8 cellular contexts compared by ENCODE assay signal in genomic region chr17:19363114-19363438, GRCh38.
DNase-seq lines count a peak whose midpoint lies in the region; ATAC-seq and TF ChIP-seq lines count a peak whose summit lies in the region.

No MANE protein-coding gene starts in this region.

- peak overlapping the region; percentile 85 for H3K4me3 ChIP-seq in ACC112 (ENCODE audit: low read depth, low read length)
- H3K4me3 ChIP-seq in KMS-11 (IDR thresholded peaks at IDR 0.05; ENCODE audit: insufficient read depth, low read depth, low read length) = no peak overlapping the region
- H3K4me3 ChIP-seq in muscle layer of duodenum (ENCODE audit: low read depth in 1 of 2, low read length in 2 of 2) = peak overlapping the region; percentile 68 to 73

- TF ChIP-seq CTCF in KMS-11 (conservative IDR thresholded peaks at IDR 0.05; ENCODE audit: low read depth, low read length) = peak; percentile 34; the same call in 1 of the 2 replicates

- H3K27ac ChIP-seq in ACC112 (ENCODE audit: low read depth, low read length) = no peak overlapping the region
- H3K27ac ChIP-seq in KMS-11 = no peak overlapping the region
- peak overlapping the region; percentile 97 for H3K27ac ChIP-seq in caudate nucleus (ENCODE audit: low read depth, low read length)
- H3K27ac ChIP-seq in muscle layer of duodenum (ENCODE audit: low read length) = no peak overlapping the region

- DNase-seq in caudate nucleus (lab: John Stamatoyannopoulos, UW) (no peak), COR-L47 (lab: John Stamatoyannopoulos, UW) (no peak), iPS-NIHi11 (ENCODE audit: low spot score) (no peak)

- peak overlapping the region; percentile 51 for H3K4me2 ChIP-seq in KMS-11

- H4K20me1 ChIP-seq in KMS-11 (ENCODE audit: insufficient read depth) = no peaks in the 10 kb centered on the region

- ATAC-seq in HG03432 (IDR thresholded peaks at IDR 0.05; ENCODE audit: unreplicated experiment) = no peak
- no peak for ATAC-seq in HG03460 (IDR thresholded peaks at IDR 0.05; ENCODE audit: unreplicated experiment)

- H3K27me3 ChIP-seq in ACC112 (ENCODE audit: insufficient read depth, low read length) (no peaks in the 10 kb centered on the region), KMS-11 (ENCODE audit: insufficient read depth, low read depth) (no peaks in the 10 kb centered on the region), muscle layer of duodenum (ENCODE audit: low read depth, low read length) (no peaks in the 10 kb centered on the region)

- H3K36me3 ChIP-seq in ACC112 (ENCODE audit: insufficient read depth, low read length) (no peaks in the 10 kb centered on the region), KMS-11 (ENCODE audit: insufficient read depth) (no peaks in the 10 kb centered on the region), muscle layer of duodenum (ENCODE audit: control insufficient read depth in 1 of 2, insufficient read depth in 2 of 2, low read length in 2 of 2) (no peaks in the 10 kb centered on the region)

- no peaks in the 10 kb centered on the region for H3K9me3 ChIP-seq in muscle layer of duodenum (ENCODE audit: control insufficient read depth in 1 of 2, low read length in 2 of 2)

- H3K79me2 ChIP-seq in ACC112 (ENCODE audit: control insufficient read depth, insufficient read depth, low read length, unreplicated experiment) (no peaks in the 10 kb centered on the region), KMS-11 (ENCODE audit: insufficient read depth, low read depth) (no peaks in the 10 kb centered on the region)

- peaks cover 19% of the 10 kb centered on the region for H3K4me1 ChIP-seq in ACC112 (ENCODE audit: control insufficient read depth, insufficient read depth, low read length, unreplicated experiment)
- H3K4me1 ChIP-seq in KMS-11 (ENCODE audit: low read depth, poor library complexity, severe bottlenecking) = peaks cover 8% of the 10 kb centered on the region
- peaks cover 5 to 15% of the 10 kb centered on the region in 2 donors for H3K4me1 ChIP-seq in muscle layer of duodenum (ENCODE audit: control insufficient read depth in 1 of 2, insufficient read depth in 2 of 2, low read length in 2 of 2)

- H3K9ac ChIP-seq in KMS-11 = no peak overlapping the region

- H2AFZ ChIP-seq in ACC112 (ENCODE audit: low read length, unreplicated experiment) (no peak overlapping the region), KMS-11 (ENCODE audit: low read depth) (peak overlapping the region; percentile 93)
